In the genomic region with DNA sequence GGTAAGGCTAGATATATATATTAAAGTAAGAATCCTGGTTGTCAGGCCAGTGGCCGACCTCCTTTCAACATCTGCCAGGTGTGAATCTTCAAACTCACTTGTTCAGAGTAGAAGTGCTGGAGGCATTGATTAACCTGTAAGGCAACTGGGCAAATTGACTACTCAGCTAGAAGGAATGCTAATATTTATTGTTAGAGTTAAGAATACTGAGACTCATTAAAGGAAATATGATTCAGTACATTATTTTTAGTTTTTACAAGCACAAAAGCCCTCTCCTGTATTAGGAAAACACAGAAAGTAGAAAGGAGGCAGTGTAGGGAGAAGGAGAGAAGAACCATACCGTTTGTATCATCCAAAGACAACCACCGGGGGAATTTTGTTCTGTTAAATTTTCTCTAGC, we compare ENCODE assay signal across 20 cellular contexts. TPM values are rescaled to one million over a fixed set of nuclear protein-coding genes. Genes with fewer than 3 reads are reported as not detected.
DNase-seq lines count a peak whose midpoint lies in the region; ATAC-seq and TF ChIP-seq lines count a peak whose summit lies in the region.
"Had no signal": no experiment of that assay in that cellular context is flagged by ENCODE, and none has a peak within 500 bp of the region (broad histone marks: within the 10 kb centered on the region; RNA-seq: fewer than 3 reads in every experiment).

No MANE protein-coding gene starts in this region.

- peaks cover 85% of the 10 kb centered on the region for H3K4me1 Mint-ChIP-seq in activated B cell treated with CpG ODN at 0.5 μM for 24 hours
- H3K4me1 Mint-ChIP-seq in glutamatergic neuron (ENCODE audit: low read depth, unreplicated experiment): peaks cover 16% of the 10 kb centered on the region

- POLR2A ChIA-PET in BJ (lab: Charles Lee): interaction anchor here (0.5 to 1.5 kb wide), 2 partner anchors 29 to 705 kb away, joined by 3 to 4 read pairs; no protein-coding TSS in a partner anchor
- POLR2A ChIA-PET in activated B cell treated with CpG ODN at 0.5 μM for 24 hours (lab: Charles Lee): interaction anchor here (1.0 to 1.6 kb wide), 3 partner anchors 29 to 52 kb away, joined by 3 to 6 read pairs (median 3); no protein-coding TSS in a partner anchor

- CTCF ChIA-PET in BJ (lab: Yijun Ruan, JAX) (interaction anchor here (0.7 to 3.0 kb wide), 7 partner anchors 8 to 113 kb away, joined by 3 to 15 read pairs (median 5); no protein-coding TSS in a partner anchor), activated B cell treated with CpG ODN at 0.5 μM for 24 hours (lab: Charles Lee) (interaction anchor here (0.6 to 2.7 kb wide), 4 partner anchors 8 to 136 kb away, joined by 3 to 13 read pairs (median 6); no protein-coding TSS in a partner anchor)

- TF ChIP-seq CTCF in BJ (IDR thresholded peaks at IDR 0.05; ENCODE audit: insufficient read depth, low read depth, low read length) (peak; percentile 27; the same call in 1 of the 2 replicates), activated B cell treated with CpG ODN at 0.5 μM for 24 hours (IDR thresholded peaks at IDR 0.05) (no peak), glutamatergic neuron (IDR thresholded peaks at IDR 0.05; ENCODE audit: partially characterized antibody, unreplicated experiment) (no peak), GM13976 (IDR thresholded peaks at IDR 0.05; ENCODE audit: borderline replicate concordance, control extremely low read depth, extremely low read depth, insufficient read depth, missing control alignments) (no peak)

- no peak overlapping the region for H3K4me3 ChIP-seq in BJ (ENCODE audit: low read depth, low read length)
- H3K4me3 ChIP-seq: ovary, SJCRH30 had no signal

- H3K9me3 Mint-ChIP-seq in activated B cell treated with CpG ODN at 0.5 μM for 24 hours (no peaks in the 10 kb centered on the region), glutamatergic neuron (ENCODE audit: unreplicated experiment) (peaks cover 4% of the 10 kb centered on the region)

- H3K36me3 ChIP-seq in BJ (ENCODE audit: control insufficient read depth, insufficient read depth, low read length): no peaks in the 10 kb centered on the region
- H3K36me3 ChIP-seq: ovary, SJCRH30 had no signal

- intact Hi-C loops in activated B cell treated with CpG ODN at 0.5 μM for 24 hours (cut with micrococcal nuclease): loop anchor here (2.0 kb wide), 1 partner anchor 23 kb away; no protein-coding TSS in a partner anchor
- intact Hi-C loops in sciatic nerve (cut with DNase I): no loop called here

- in situ Hi-C loops in GM13976 (cut with MboI; ENCODE audit: low sequenced_read_pairs, unreplicated experiment): no loop called here

- no peaks in the 10 kb centered on the region for H3K27me3 Mint-ChIP-seq in activated B cell treated with CpG ODN at 0.5 μM for 24 hours
- peaks cover 7% of the 10 kb centered on the region for H3K27me3 Mint-ChIP-seq in glutamatergic neuron (ENCODE audit: unreplicated experiment)
- H3K27me3 Mint-ChIP-seq: brain had no signal

- H3K27me3 ChIP-seq in BJ (ENCODE audit: control insufficient read depth, insufficient read depth, low read length): no peaks in the 10 kb centered on the region
- H3K27me3 ChIP-seq: ovary, SJCRH30 had no signal

- H3K36me3 Mint-ChIP-seq in activated B cell treated with CpG ODN at 0.5 μM for 24 hours (ENCODE audit: low read depth) (peaks cover 78% of the 10 kb centered on the region), glutamatergic neuron (ENCODE audit: unreplicated experiment) (peaks cover 9% of the 10 kb centered on the region)
- H3K36me3 Mint-ChIP-seq: brain had no signal

- DNase-seq in BJ (ENCODE audit: low read depth) (no peak), EL (peak; percentile 22), activated B cell treated with CpG ODN at 0.5 μM for 24 hours (no peak), glutamatergic neuron (no peak), NCI-H2081 (lab: John Stamatoyannopoulos, UW) (no peak), cortex of kidney (lab: John Stamatoyannopoulos, UW) (no peak), GM13976 (ENCODE audit: low spot score) (no peak), sciatic nerve (ENCODE audit: low spot score) (no peak)
- DNase-seq: activated CD4-positive, alpha-beta T cell treated with anti-CD3 and anti-CD28 coated beads, Interleukin-2, amount 50 U/mL, for 48 hours; activated gamma-delta T cell; AML-193; hippocampal formation; kidney glomerular epithelial cell; NCI-H2029 treated with DMSO at 0.1 percent for 48 hours; NCI-H524; ovary; SJCRH30; stimulated activated CD4-positive, alpha-beta T cell treated with anti-CD3 and anti-CD28 coated beads, Interleukin-2, amount 100 ng/mL, for 48 hours had no signal

- H3K4me3 Mint-ChIP-seq in activated B cell treated with CpG ODN at 0.5 μM for 24 hours (no peak overlapping the region), glutamatergic neuron (ENCODE audit: unreplicated experiment) (peak overlapping the region; percentile 8)
- H3K4me3 Mint-ChIP-seq: brain had no signal

- ATAC-seq in activated B cell treated with CpG ODN at 0.5 μM for 24 hours (ENCODE audit: low read depth) (no peak), sciatic nerve (no peak)

- H3K27ac Mint-ChIP-seq in activated B cell treated with CpG ODN at 0.5 μM for 24 hours (peak overlapping the region; percentile 80), glutamatergic neuron (ENCODE audit: unreplicated experiment) (no peak overlapping the region)

RNA-seq across cellular contexts. Expression of gene RIPOR2, which starts 53.5 kb away (rescaled TPM):
- polyA plus RNA-seq in BJ (2011; rRNA removed): 36.3 and 52.6 TPM in 2 replicates
- 60.8 and 64.8 TPM in 2 replicates for polyA minus RNA-seq in BJ (2011; rRNA and poly(A)+ RNA removed)
- 260 and 302 TPM in 2 replicates for total RNA-seq in activated B cell treated with CpG ODN at 0.5 μM for 24 hours
- total RNA-seq in glutamatergic neuron (ENCODE audit: unreplicated experiment): 82.2 TPM
- 17.0 TPM for total RNA-seq in sciatic nerve
- total RNA-seq: HT1080 had no signal
